Comparison of ENCODE assay signal across 8 cellular contexts in the genomic region with DNA sequence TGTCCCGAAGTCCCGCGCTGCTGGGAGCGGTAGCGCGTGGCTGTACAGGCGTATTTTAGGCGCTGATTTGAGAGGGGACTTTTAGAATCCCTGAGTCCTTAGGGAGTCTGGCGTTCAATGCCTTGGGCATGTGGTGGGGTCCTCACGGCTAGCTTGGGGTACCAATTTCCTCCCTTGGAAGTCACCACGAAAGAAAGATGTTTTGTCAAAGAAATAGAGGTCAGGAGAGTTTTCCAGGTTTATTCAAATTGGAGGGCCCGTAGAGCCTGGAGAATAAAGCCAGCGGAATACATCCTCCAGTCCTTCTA.
A peak's percentile ranks its signal among the peaks of the same experiment; 100 is the strongest.
DNase-seq lines count a peak whose midpoint lies in the region; ATAC-seq and TF ChIP-seq lines count a peak whose summit lies in the region.

No MANE protein-coding gene starts in this region.

- no peaks in the 10 kb centered on the region for H3K9me3 ChIP-seq in testis

- intact Hi-C loops in activated T-helper 2 cell treated with anti-CD3 and anti-CD28 coated beads, Interferon-gamma antibody, Interleukin-2, Interleukin-4, amounts not matched to agents 10 μg/mL and 5 μg/mL and 100 μg/mL, durations not matched to agents 14 hours and 24 hours and 36 hours (cut with micrococcal nuclease) = loop anchor here (1.0 to 2.0 kb wide), 4 partner anchors 64 to 355 kb away; a partner anchor contains a TSS
- intact Hi-C loops in testis (cut with DNase I; ENCODE audit: low total_unique reads) = loop anchor here (5.0 kb wide), 1 partner anchor 355 kb away; a partner anchor contains a TSS

- peaks cover 7% of the 10 kb centered on the region for H3K9me3 Mint-ChIP-seq in T-helper 2 cell treated with Interferon-gamma antibody and Interleukin-4, amounts not matched to agents 5 μg/mL and 100 μg/mL, for 36 hours
- H3K9me3 Mint-ChIP-seq in activated T-helper 2 cell treated with anti-CD3 and anti-CD28 coated beads, Interferon-gamma antibody, Interleukin-2, Interleukin-4, amounts not matched to agents 10 μg/mL and 5 μg/mL and 100 μg/mL, durations not matched to agents 14 hours and 24 hours and 36 hours = peaks cover 12% of the 10 kb centered on the region

- no peak for TF ChIP-seq CTCF in testis (IDR thresholded peaks at IDR 0.05)

- peaks cover 12% of the 10 kb centered on the region for H3K4me1 Mint-ChIP-seq in T-helper 2 cell treated with Interferon-gamma antibody and Interleukin-4, amounts not matched to agents 5 μg/mL and 100 μg/mL, for 36 hours (ENCODE audit: low read depth)
- peaks cover 12% of the 10 kb centered on the region for H3K4me1 Mint-ChIP-seq in activated T-helper 2 cell treated with anti-CD3 and anti-CD28 coated beads, Interferon-gamma antibody, Interleukin-2, Interleukin-4, amounts not matched to agents 10 μg/mL and 5 μg/mL and 100 μg/mL, durations not matched to agents 14 hours and 24 hours and 36 hours (ENCODE audit: low read depth)

- TF ChIP-seq POLR2A in testis (IDR thresholded peaks at IDR 0.05) = no peak

- H3K4me1 ChIP-seq in testis = no peaks in the 10 kb centered on the region

- peak overlapping the region; percentile 99 to 100 for H3K27ac ChIP-seq in testis

- H3K36me3 ChIP-seq in testis (ENCODE audit: low read depth, missing control alignments) = no peaks in the 10 kb centered on the region

- no peak for ATAC-seq in GM18867 (IDR thresholded peaks at IDR 0.05; ENCODE audit: unreplicated experiment)
- ATAC-seq in GM21825 (IDR thresholded peaks at IDR 0.05; ENCODE audit: unreplicated experiment) = no peak

- peaks cover 7% of the 10 kb centered on the region for H3K36me3 Mint-ChIP-seq in T-helper 2 cell treated with Interferon-gamma antibody and Interleukin-4, amounts not matched to agents 5 μg/mL and 100 μg/mL, for 36 hours (ENCODE audit: low read depth)
- H3K36me3 Mint-ChIP-seq in activated T-helper 2 cell treated with anti-CD3 and anti-CD28 coated beads, Interferon-gamma antibody, Interleukin-2, Interleukin-4, amounts not matched to agents 10 μg/mL and 5 μg/mL and 100 μg/mL, durations not matched to agents 14 hours and 24 hours and 36 hours (ENCODE audit: low read depth) = peaks cover 4% of the 10 kb centered on the region

- peak overlapping the region; percentile 85 for H3K27ac Mint-ChIP-seq in T-helper 2 cell treated with Interferon-gamma antibody and Interleukin-4, amounts not matched to agents 5 μg/mL and 100 μg/mL, for 36 hours
- peak overlapping the region; percentile 63 for H3K27ac Mint-ChIP-seq in activated T-helper 2 cell treated with anti-CD3 and anti-CD28 coated beads, Interferon-gamma antibody, Interleukin-2, Interleukin-4, amounts not matched to agents 10 μg/mL and 5 μg/mL and 100 μg/mL, durations not matched to agents 14 hours and 24 hours and 36 hours

- peak overlapping the region; percentile 87 for H3K4me3 Mint-ChIP-seq in T-helper 2 cell treated with Interferon-gamma antibody and Interleukin-4, amounts not matched to agents 5 μg/mL and 100 μg/mL, for 36 hours
- peak overlapping the region; percentile 92 for H3K4me3 Mint-ChIP-seq in activated T-helper 2 cell treated with anti-CD3 and anti-CD28 coated beads, Interferon-gamma antibody, Interleukin-2, Interleukin-4, amounts not matched to agents 10 μg/mL and 5 μg/mL and 100 μg/mL, durations not matched to agents 14 hours and 24 hours and 36 hours (ENCODE audit: low read depth)

- peak overlapping the region; percentile 96 to 97 for H3K4me3 ChIP-seq in testis

- H3K27me3 ChIP-seq in testis = no peaks in the 10 kb centered on the region

- peaks cover 2% of the 10 kb centered on the region for H3K27me3 Mint-ChIP-seq in T-helper 2 cell treated with Interferon-gamma antibody and Interleukin-4, amounts not matched to agents 5 μg/mL and 100 μg/mL, for 36 hours (ENCODE audit: low read depth)
- H3K27me3 Mint-ChIP-seq in activated T-helper 2 cell treated with anti-CD3 and anti-CD28 coated beads, Interferon-gamma antibody, Interleukin-2, Interleukin-4, amounts not matched to agents 10 μg/mL and 5 μg/mL and 100 μg/mL, durations not matched to agents 14 hours and 24 hours and 36 hours (ENCODE audit: low read depth) = no peaks in the 10 kb centered on the region

- no peak for DNase-seq in T-helper 2 cell treated with Interferon-gamma antibody and Interleukin-4, amounts not matched to agents 5 μg/mL and 100 μg/mL, for 36 hours (ENCODE audit: low spot score)
- DNase-seq in T-helper 2 cell = no peak
- DNase-seq in activated T-helper 2 cell treated with anti-CD3 and anti-CD28 coated beads, Interferon-gamma antibody, Interleukin-2, Interleukin-4, amounts not matched to agents 10 μg/mL and 5 μg/mL and 100 μg/mL, durations not matched to agents 14 hours and 24 hours and 36 hours (ENCODE audit: low spot score) = no peak
- peak; percentile 15 for DNase-seq in inferior parietal cortex (ENCODE audit: extremely low spot score)
- DNase-seq in testis = no peak
- no peak for DNase-seq in NCI-H69 (lab: John Stamatoyannopoulos, UW)

- WGBS in testis, 2 donors = 0 to 3% methylated on average over 5 to 13 of the region's 13 CpGs
